Comparison of ENCODE assay signal across 18 cellular contexts in the genomic region with DNA sequence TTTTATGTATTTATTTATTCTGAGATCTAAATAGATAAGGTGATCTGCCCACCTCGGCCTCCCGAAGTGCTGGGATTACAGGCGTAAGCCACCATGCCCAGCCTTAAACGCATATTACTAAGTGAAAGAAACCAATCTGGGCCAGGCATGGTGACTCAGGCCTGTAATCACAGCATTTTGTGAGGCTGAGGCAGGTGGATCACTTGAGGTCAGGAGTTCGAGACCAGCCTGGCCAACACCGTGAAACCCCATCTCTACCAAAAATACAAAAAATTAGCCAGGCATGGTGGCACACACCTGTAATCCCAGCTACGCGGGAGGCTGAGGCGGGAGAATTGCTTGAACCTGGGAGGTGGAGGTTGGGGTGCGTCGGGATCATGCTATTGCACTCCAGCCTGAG. TPM values are rescaled to one million over a fixed set of nuclear protein-coding genes. Genes with fewer than 3 reads are reported as not detected.
"Had no signal": no experiment of that assay in that cellular context is flagged by ENCODE, and none has a peak within 500 bp of the region (broad histone marks: within the 10 kb centered on the region; RNA-seq: fewer than 3 reads in every experiment).

No MANE protein-coding gene starts in this region.

RNA-seq across cellular contexts. Expression of a gene that starts 56.9 kb away (rescaled TPM):
- total RNA-seq: activated naive CD4-positive, alpha-beta T cell treated with anti-CD3 and anti-CD28 coated beads for 36 hours; activated naive CD4-positive, alpha-beta T cell treated with anti-CD3 and anti-CD28 coated beads, Interleukin-2, amount 50 U/mL, for 72 hours; activated naive CD8-positive, alpha-beta T cell treated with anti-CD3 and anti-CD28 coated beads for 36 hours; activated naive CD8-positive, alpha-beta T cell treated with anti-CD3 and anti-CD28 coated beads, Interleukin-2, amount 10 ng/mL, durations not matched to agents 7 days and 5 days; activated T-cell treated with anti-CD3 and anti-CD28 coated beads, Interleukin-2, amount 50 U/mL, for 4 hours; activated T-cell treated with anti-CD3 and anti-CD28 coated beads, Interleukin-2, amount 50 U/mL, for 72 hours; activated T-helper 1 cell treated with anti-CD3 and anti-CD28 coated beads, Interleukin-12 subunit alpha, Interleukin-12 subunit beta, Interleukin-2, Interleukin-4 antibody, amounts not matched to agents 30 ng/mL and 10 ng/mL and 1 ng/mL, durations not matched to agents 14 hours and 24 hours and 36 hours; activated T-helper 17 cell treated with anti-CD3 and anti-CD28 coated beads, Interleukin-2, amount 50 U/mL, for 72 hours; activated T-helper 2 cell treated with anti-CD3 and anti-CD28 coated beads, Interferon-gamma antibody, Interleukin-2, Interleukin-4, amounts not matched to agents 10 μg/mL and 5 μg/mL and 100 μg/mL, durations not matched to agents 14 hours and 24 hours and 36 hours; adrenal gland; aorta; ascending aorta; body of pancreas; breast epithelium; cardiac muscle cell; cardiac septum; chondrocyte had no signal
- polyA plus RNA-seq: adipose tissue, aorta had no signal
